Comparison of ENCODE assay signal across 8 cellular contexts in the genomic region with DNA sequence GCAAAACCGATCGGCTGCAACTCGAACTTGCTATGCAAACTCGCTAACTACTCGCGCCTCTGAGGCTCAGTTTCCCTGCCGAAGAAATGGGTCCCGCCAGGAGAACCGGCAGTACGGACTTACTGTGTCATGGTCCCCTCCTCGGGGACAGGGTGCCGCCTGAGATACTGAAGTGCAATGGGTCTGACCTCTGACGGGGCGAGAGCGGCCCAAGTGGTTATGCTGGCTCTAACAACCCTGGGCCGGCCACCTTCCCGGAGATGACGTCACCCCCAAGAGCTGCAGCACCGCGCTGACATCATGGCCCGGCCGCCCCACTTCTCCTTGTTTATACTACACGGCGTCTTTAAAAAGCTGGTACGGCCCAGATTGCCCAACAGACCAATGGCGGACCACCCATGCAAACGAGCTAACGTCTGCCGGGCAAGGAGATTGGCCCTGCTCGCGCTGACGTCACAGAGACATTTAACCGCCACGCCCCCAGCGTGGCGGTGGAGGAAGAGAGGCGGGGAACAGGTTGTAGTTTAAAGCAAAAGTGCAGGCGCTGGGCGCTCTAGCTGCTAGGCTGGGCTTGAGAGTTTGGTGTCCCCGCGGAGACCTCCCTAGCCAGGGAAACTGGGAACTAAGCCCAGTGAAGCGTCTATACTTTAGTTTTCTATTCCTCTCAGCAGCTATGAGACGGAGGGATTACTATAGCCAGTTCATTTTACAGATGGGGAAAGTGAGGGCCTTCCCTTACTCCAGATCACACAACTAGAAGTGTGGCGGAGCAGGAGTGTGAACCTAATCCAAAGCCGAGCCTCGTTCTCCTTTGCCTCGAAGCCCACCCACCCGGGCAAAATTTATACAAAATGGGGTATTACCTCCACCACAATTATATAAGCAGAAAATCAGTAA. TPM values are rescaled to one million over a fixed set of nuclear protein-coding genes. Genes with fewer than 3 reads are reported as not detected.
DNase-seq lines count a peak whose midpoint lies in the region; ATAC-seq and TF ChIP-seq lines count a peak whose summit lies in the region.

No MANE protein-coding gene starts in this region.

- peak overlapping the region; percentile 98 for H3K27ac Mint-ChIP-seq in activated naive CD8-positive, alpha-beta T cell

- H3K36me3 Mint-ChIP-seq in activated naive CD8-positive, alpha-beta T cell, result no peaks in the 10 kb centered on the region

- no peaks in the 10 kb centered on the region for H3K27me3 ChIP-seq in GM06990 (replicated peaks; ENCODE audit: control insufficient read depth, insufficient read depth, low read length)

- H3K4me3 Mint-ChIP-seq in activated naive CD8-positive, alpha-beta T cell, result peak overlapping the region; percentile 97

- peak overlapping the region; percentile 99 for H3K27ac ChIP-seq in temporal lobe (ENCODE audit: low read depth, low read length)

- peaks cover 5% of the 10 kb centered on the region for H3K36me3 ChIP-seq in GM06990 (ENCODE audit: control insufficient read depth, insufficient read depth, low read length)

- TF ChIP-seq CTCF in GM06990 (IDR thresholded peaks at IDR 0.05; ENCODE audit: insufficient read depth, low read length, poor library complexity, severe bottlenecking), result no peak

- DNase-seq in GM06990 (ENCODE audit: extremely low read depth, insufficient read length), result peak; percentile 95
- peak; percentile 96 for DNase-seq in NCI-H1092 treated with DMSO at 0.1 percent for 48 hours (lab: John Stamatoyannopoulos, UW)
- DNase-seq in glomerular endothelial cell (ENCODE audit: extremely low read depth, low read depth, low spot score), result peak; percentile 91
- peak; percentile 83 to 100 (median 98) for DNase-seq in nucleus accumbens (lab: John Stamatoyannopoulos, UW)

- H3K27me3 Mint-ChIP-seq in activated naive CD8-positive, alpha-beta T cell, result no peaks in the 10 kb centered on the region

- peaks cover 69% of the 10 kb centered on the region for H3K4me1 Mint-ChIP-seq in activated naive CD8-positive, alpha-beta T cell (ENCODE audit: low read depth)

- peak overlapping the region; percentile 67 for H3K4me3 ChIP-seq in GM06990 (replicated peaks; ENCODE audit: low read depth, low read length)

- ATAC-seq in HG02623 (IDR thresholded peaks at IDR 0.05; ENCODE audit: unreplicated experiment) (peak; percentile 69), SK-N-SH treated with all-trans-retinoic acid at 6 μM for 48 hours (peak; percentile 89)

- no peaks in the 10 kb centered on the region for H3K9me3 Mint-ChIP-seq in activated naive CD8-positive, alpha-beta T cell (ENCODE audit: low read depth)

TF ChIP-seq in SK-N-SH treated with all-trans-retinoic acid at 6 μM for 48 hours, 23 proteins besides CTCF, POLR2A, EP300 and RAD21 (continues in another document):
- TF ChIP-seq ZNF70 (CRISPR knock-in tag; IDR thresholded peaks at IDR 0.05) (no peak), CSDC2 (CRISPR knock-in tag; IDR thresholded peaks at IDR 0.05) (no peak), ESRRG (CRISPR knock-in tag; IDR thresholded peaks at IDR 0.05) (no peak), RARB (CRISPR knock-in tag; IDR thresholded peaks at IDR 0.05) (no peak), TCF4 (CRISPR knock-in tag; IDR thresholded peaks at IDR 0.05; ENCODE audit: borderline replicate concordance) (no peak), ZFP3 (CRISPR knock-in tag; IDR thresholded peaks at IDR 0.05) (peak; percentile 69; the same call in 1 of the 2 replicates), SNAI2 (CRISPR knock-in tag; IDR thresholded peaks at IDR 0.05) (0 out of 2 replicates have a peak, but pooled peaks have one; percentile 44), ZC3H10 (CRISPR knock-in tag; IDR thresholded peaks at IDR 0.05) (no peak), ARNTL (CRISPR knock-in tag; IDR thresholded peaks at IDR 0.05; ENCODE audit: borderline replicate concordance, low read depth) (no peak), BACH2 (CRISPR knock-in tag; IDR thresholded peaks at IDR 0.05; ENCODE audit: borderline replicate concordance) (peak; percentile 72; the same call in 1 of the 2 replicates), GLIS3 (CRISPR knock-in tag; IDR thresholded peaks at IDR 0.05) (no peak), PPARA (CRISPR knock-in tag; IDR thresholded peaks at IDR 0.05; ENCODE audit: borderline replicate concordance) (no peak), ZFP30 (CRISPR knock-in tag; IDR thresholded peaks at IDR 0.05) (no peak), TOX (CRISPR knock-in tag; IDR thresholded peaks at IDR 0.05; ENCODE audit: borderline replicate concordance) (no peak), ZNF565 (CRISPR knock-in tag; conservative IDR thresholded peaks at IDR 0.05; ENCODE audit: low read depth) (no peak), OSR1 (CRISPR knock-in tag; IDR thresholded peaks at IDR 0.05) (no peak), ISL1 (CRISPR knock-in tag; IDR thresholded peaks at IDR 0.05) (no peak), ZNF8 (CRISPR knock-in tag; IDR thresholded peaks at IDR 0.05) (no peak)
- TF ChIP-seq, protein P1, sequence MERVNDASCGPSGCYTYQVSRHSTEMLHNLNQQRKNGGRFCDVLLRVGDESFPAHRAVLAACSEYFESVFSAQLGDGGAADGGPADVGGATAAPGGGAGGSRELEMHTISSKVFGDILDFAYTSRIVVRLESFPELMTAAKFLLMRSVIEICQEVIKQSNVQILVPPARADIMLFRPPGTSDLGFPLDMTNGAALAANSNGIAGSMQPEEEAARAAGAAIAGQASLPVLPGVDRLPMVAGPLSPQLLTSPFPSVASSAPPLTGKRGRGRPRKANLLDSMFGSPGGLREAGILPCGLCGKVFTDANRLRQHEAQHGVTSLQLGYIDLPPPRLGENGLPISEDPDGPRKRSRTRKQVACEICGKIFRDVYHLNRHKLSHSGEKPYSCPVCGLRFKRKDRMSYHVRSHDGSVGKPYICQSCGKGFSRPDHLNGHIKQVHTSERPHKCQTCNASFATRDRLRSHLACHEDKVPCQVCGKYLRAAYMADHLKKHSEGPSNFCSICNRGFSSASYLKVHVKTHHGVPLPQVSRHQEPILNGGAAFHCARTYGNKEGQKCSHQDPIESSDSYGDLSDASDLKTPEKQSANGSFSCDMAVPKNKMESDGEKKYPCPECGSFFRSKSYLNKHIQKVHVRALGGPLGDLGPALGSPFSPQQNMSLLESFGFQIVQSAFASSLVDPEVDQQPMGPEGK (CRISPR knock-in tag; IDR thresholded peaks at IDR 0.05; ENCODE audit: borderline replicate concordance), result no peak
- TF ChIP-seq, protein P2, sequence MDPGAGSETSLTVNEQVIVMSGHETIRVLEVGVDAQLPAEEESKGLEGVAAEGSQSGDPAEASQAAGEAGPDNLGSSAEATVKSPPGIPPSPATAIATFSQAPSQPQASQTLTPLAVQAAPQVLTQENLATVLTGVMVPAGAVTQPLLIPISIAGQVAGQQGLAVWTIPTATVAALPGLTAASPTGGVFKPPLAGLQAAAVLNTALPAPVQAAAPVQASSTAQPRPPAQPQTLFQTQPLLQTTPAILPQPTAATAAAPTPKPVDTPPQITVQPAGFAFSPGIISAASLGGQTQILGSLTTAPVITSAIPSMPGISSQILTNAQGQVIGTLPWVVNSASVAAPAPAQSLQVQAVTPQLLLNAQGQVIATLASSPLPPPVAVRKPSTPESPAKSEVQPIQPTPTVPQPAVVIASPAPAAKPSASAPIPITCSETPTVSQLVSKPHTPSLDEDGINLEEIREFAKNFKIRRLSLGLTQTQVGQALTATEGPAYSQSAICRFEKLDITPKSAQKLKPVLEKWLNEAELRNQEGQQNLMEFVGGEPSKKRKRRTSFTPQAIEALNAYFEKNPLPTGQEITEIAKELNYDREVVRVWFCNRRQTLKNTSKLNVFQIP (CRISPR knock-in tag; IDR thresholded peaks at IDR 0.05; ENCODE audit: borderline replicate concordance, low read depth), result no peak
- TF ChIP-seq, protein P3, sequence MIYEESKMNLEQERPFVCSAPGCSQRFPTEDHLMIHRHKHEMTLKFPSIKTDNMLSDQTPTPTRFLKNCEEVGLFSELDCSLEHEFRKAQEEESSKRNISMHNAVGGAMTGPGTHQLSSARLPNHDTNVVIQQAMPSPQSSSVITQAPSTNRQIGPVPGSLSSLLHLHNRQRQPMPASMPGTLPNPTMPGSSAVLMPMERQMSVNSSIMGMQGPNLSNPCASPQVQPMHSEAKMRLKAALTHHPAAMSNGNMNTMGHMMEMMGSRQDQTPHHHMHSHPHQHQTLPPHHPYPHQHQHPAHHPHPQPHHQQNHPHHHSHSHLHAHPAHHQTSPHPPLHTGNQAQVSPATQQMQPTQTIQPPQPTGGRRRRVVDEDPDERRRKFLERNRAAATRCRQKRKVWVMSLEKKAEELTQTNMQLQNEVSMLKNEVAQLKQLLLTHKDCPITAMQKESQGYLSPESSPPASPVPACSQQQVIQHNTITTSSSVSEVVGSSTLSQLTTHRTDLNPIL (CRISPR knock-in tag; IDR thresholded peaks at IDR 0.05; ENCODE audit: low read depth), result peak; percentile 87; the same call in 1 of the 2 replicates
- TF ChIP-seq, protein P4, sequence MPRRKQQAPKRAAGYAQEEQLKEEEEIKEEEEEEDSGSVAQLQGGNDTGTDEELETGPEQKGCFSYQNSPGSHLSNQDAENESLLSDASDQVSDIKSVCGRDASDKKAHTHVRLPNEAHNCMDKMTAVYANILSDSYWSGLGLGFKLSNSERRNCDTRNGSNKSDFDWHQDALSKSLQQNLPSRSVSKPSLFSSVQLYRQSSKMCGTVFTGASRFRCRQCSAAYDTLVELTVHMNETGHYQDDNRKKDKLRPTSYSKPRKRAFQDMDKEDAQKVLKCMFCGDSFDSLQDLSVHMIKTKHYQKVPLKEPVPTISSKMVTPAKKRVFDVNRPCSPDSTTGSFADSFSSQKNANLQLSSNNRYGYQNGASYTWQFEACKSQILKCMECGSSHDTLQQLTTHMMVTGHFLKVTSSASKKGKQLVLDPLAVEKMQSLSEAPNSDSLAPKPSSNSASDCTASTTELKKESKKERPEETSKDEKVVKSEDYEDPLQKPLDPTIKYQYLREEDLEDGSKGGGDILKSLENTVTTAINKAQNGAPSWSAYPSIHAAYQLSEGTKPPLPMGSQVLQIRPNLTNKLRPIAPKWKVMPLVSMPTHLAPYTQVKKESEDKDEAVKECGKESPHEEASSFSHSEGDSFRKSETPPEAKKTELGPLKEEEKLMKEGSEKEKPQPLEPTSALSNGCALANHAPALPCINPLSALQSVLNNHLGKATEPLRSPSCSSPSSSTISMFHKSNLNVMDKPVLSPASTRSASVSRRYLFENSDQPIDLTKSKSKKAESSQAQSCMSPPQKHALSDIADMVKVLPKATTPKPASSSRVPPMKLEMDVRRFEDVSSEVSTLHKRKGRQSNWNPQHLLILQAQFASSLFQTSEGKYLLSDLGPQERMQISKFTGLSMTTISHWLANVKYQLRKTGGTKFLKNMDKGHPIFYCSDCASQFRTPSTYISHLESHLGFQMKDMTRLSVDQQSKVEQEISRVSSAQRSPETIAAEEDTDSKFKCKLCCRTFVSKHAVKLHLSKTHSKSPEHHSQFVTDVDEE (CRISPR knock-in tag; IDR thresholded peaks at IDR 0.05), result no peak

RNA-seq across cellular contexts. Expression of a gene that starts 0.7 kb away (rescaled TPM):
- total RNA-seq in glomerular endothelial cell, result 12.6 and 26.1 TPM in 2 replicates
- 13.5 TPM for total RNA-seq in temporal lobe

RNA-seq across cellular contexts. Expression of a gene that starts 11.3 kb away (rescaled TPM):
- not detected in 2 replicates for total RNA-seq in glomerular endothelial cell
- under 0.01 TPM for total RNA-seq in temporal lobe

Comparison
In these comparisons a context has a peak if more than half of its experiments do, and no peak if none do; other contexts are left out.
1. Peak in every context shown above with its lines: DNase-seq, ATAC-seq, H3K4me3 ChIP-seq and H3K27ac ChIP-seq.